1 cellular context compared by ENCODE assay signal in genomic region chr19:46600393-46601317, GRCh38.
TF ChIP-seq lines count a peak whose summit lies in the region.

No MANE protein-coding gene starts in this region.

TF ChIP-seq in HepG2, 621 proteins besides CTCF, POLR2A, EP300 and RAD21 (continued from another document and continues in another):
- no peak for TF ChIP-seq PBX2 (CRISPR knock-in tag; IDR thresholded peaks at IDR 0.05)
- TF ChIP-seq MBD4 (IDR thresholded peaks at IDR 0.05; ENCODE audit: borderline replicate concordance, low read length), result no peak
- no peak for TF ChIP-seq NAIF1 (CRISPR knock-in tag; IDR thresholded peaks at IDR 0.05; ENCODE audit: borderline replicate concordance)
- no peak for TF ChIP-seq RBM22 (optimal IDR thresholded peaks at IDR 0.05; ENCODE audit: low read length)
- no peak for TF ChIP-seq ZNF720 (CRISPR knock-in tag; IDR thresholded peaks at IDR 0.05)
- peak; percentile 29; the same call in 1 of the 2 replicates for TF ChIP-seq NCOR1 (IDR thresholded peaks at IDR 0.05; ENCODE audit: borderline replicate concordance, low read length)
- TF ChIP-seq, protein P1, sequence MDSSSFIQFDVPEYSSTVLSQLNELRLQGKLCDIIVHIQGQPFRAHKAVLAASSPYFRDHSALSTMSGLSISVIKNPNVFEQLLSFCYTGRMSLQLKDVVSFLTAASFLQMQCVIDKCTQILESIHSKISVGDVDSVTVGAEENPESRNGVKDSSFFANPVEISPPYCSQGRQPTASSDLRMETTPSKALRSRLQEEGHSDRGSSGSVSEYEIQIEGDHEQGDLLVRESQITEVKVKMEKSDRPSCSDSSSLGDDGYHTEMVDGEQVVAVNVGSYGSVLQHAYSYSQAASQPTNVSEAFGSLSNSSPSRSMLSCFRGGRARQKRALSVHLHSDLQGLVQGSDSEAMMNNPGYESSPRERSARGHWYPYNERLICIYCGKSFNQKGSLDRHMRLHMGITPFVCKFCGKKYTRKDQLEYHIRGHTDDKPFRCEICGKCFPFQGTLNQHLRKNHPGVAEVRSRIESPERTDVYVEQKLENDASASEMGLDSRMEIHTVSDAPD (CRISPR knock-in tag; IDR thresholded peaks at IDR 0.05), result no peak
- TF ChIP-seq ZNF609 (CRISPR knock-in tag; IDR thresholded peaks at IDR 0.05; ENCODE audit: borderline replicate concordance), result peak; percentile 18; the same call in 1 of the 2 replicates
- peak; percentile 84; the same call in 1 of the 2 replicates for TF ChIP-seq ZFP36L1 (CRISPR knock-in tag; IDR thresholded peaks at IDR 0.05)
- no peak for TF ChIP-seq ZNF484 (CRISPR knock-in tag; IDR thresholded peaks at IDR 0.05; ENCODE audit: borderline replicate concordance, low read depth)
- TF ChIP-seq HES4 (CRISPR knock-in tag; IDR thresholded peaks at IDR 0.05; ENCODE audit: borderline replicate concordance), result no peak
- TF ChIP-seq ELF4 (CRISPR knock-in tag; IDR thresholded peaks at IDR 0.05; ENCODE audit: borderline replicate concordance), result no peak; the same call in 1 of the 2 replicates
- TF ChIP-seq, protein P2, sequence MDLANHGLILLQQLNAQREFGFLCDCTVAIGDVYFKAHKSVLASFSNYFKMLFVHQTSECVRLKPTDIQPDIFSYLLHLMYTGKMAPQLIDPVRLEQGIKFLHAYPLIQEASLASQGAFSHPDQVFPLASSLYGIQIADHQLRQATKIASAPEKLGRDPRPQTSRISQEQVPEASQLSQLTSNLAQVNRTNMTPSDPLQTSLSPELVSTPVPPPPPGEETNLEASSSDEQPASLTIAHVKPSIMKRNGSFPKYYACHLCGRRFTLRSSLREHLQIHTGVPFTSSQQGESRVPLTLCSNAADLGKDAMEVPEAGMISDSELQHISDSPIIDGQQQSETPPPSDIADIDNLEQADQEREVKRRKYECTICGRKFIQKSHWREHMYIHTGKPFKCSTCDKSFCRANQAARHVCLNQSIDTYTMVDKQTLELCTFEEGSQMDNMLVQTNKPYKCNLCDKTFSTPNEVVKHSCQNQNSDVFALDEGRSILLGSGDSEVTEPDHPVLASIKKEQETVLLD (CRISPR knock-in tag; IDR thresholded peaks at IDR 0.05; ENCODE audit: low read depth), result peak; percentile 84; the same call in 1 of the 2 replicates
- no peak for TF ChIP-seq ZNF780A (CRISPR knock-in tag; IDR thresholded peaks at IDR 0.05)
- TF ChIP-seq ASH2L (IDR thresholded peaks at IDR 0.05; ENCODE audit: insufficient read length, low read depth, low read length), result peak; percentile 94
- peak; percentile 96 for TF ChIP-seq ZNF784 (CRISPR knock-in tag; IDR thresholded peaks at IDR 0.05; ENCODE audit: borderline replicate concordance)
- no peak for TF ChIP-seq ZNF567 (CRISPR knock-in tag; IDR thresholded peaks at IDR 0.05; ENCODE audit: borderline replicate concordance)
- peak; percentile 59; the same call in 1 of the 2 replicates for TF ChIP-seq ZNF232 (CRISPR knock-in tag; IDR thresholded peaks at IDR 0.05; ENCODE audit: borderline replicate concordance)
- TF ChIP-seq ADNP (CRISPR knock-in tag; IDR thresholded peaks at IDR 0.05), result no peak
- no peak for TF ChIP-seq RFX1 (IDR thresholded peaks at IDR 0.05)
- TF ChIP-seq FOSL2 (CRISPR knock-in tag; IDR thresholded peaks at IDR 0.05), result peak; percentile 73
- TF ChIP-seq LBX2 (CRISPR knock-in tag; IDR thresholded peaks at IDR 0.05; ENCODE audit: borderline replicate concordance), result no peak
- TF ChIP-seq ELF3 (CRISPR knock-in tag; IDR thresholded peaks at IDR 0.05), result peak; percentile 67
- no peak for TF ChIP-seq FOXM1 (CRISPR knock-in tag; IDR thresholded peaks at IDR 0.05)
- TF ChIP-seq CHCHD3 (CRISPR knock-in tag; IDR thresholded peaks at IDR 0.05), result no peak
- TF ChIP-seq ZNF224 (CRISPR knock-in tag; IDR thresholded peaks at IDR 0.05), result no peak
- no peak for TF ChIP-seq ZNF44 (CRISPR knock-in tag; IDR thresholded peaks at IDR 0.05)
- TF ChIP-seq HNRNPLL (IDR thresholded peaks at IDR 0.05; ENCODE audit: low read depth, low read length, poor library complexity, severe bottlenecking), result peak; percentile 65
- TF ChIP-seq RARA (CRISPR knock-in tag; IDR thresholded peaks at IDR 0.05), result peak; percentile 39
- no peak for TF ChIP-seq EZH2 (conservative IDR thresholded peaks at IDR 0.05; ENCODE audit: low read depth, low read length)
- TF ChIP-seq ZKSCAN1 (IDR thresholded peaks at IDR 0.05; ENCODE audit: low read length), result peak; percentile 16; the same call in 1 of the 2 replicates
- TF ChIP-seq ZNF235 (CRISPR knock-in tag; IDR thresholded peaks at IDR 0.05; ENCODE audit: borderline replicate concordance), result no peak
- TF ChIP-seq RCOR2 (CRISPR knock-in tag; IDR thresholded peaks at IDR 0.05), result peak; percentile 66; the same call in 1 of the 2 replicates
- peak; percentile 85 for TF ChIP-seq GMEB1 (CRISPR knock-in tag; IDR thresholded peaks at IDR 0.05; ENCODE audit: borderline replicate concordance)
- peak; percentile 72; the same call in 1 of the 2 replicates for TF ChIP-seq ZNF430 (CRISPR knock-in tag; IDR thresholded peaks at IDR 0.05)
- TF ChIP-seq SMAD9 (CRISPR knock-in tag; IDR thresholded peaks at IDR 0.05), result no peak
- no peak for TF ChIP-seq ZNF20 (CRISPR knock-in tag; IDR thresholded peaks at IDR 0.05)
- TF ChIP-seq MIXL1 (CRISPR knock-in tag; IDR thresholded peaks at IDR 0.05), result peak; percentile 46; the same call in 1 of the 2 replicates
- TF ChIP-seq ZC3H13 (CRISPR knock-in tag; IDR thresholded peaks at IDR 0.05), result no peak
- peak; percentile 48; the same call in 1 of the 2 replicates for TF ChIP-seq HDAC2 (CRISPR knock-in tag; IDR thresholded peaks at IDR 0.05)
- TF ChIP-seq RFX5 (IDR thresholded peaks at IDR 0.05; ENCODE audit: low read depth, low read length), result no peak
- peak; percentile 89 for TF ChIP-seq POGK (CRISPR knock-in tag; conservative IDR thresholded peaks at IDR 0.05)
- TF ChIP-seq HMG20A (CRISPR knock-in tag; IDR thresholded peaks at IDR 0.05; ENCODE audit: borderline replicate concordance), result peak; percentile 11; the same call in 1 of the 2 replicates
- TF ChIP-seq AHDC1 (CRISPR knock-in tag; IDR thresholded peaks at IDR 0.05; ENCODE audit: borderline replicate concordance), result no peak
- TF ChIP-seq ZNF335 (CRISPR knock-in tag; IDR thresholded peaks at IDR 0.05), result peak; percentile 66; the same call in 1 of the 2 replicates
